25 cellular contexts compared by ENCODE assay signal in the genomic region with DNA sequence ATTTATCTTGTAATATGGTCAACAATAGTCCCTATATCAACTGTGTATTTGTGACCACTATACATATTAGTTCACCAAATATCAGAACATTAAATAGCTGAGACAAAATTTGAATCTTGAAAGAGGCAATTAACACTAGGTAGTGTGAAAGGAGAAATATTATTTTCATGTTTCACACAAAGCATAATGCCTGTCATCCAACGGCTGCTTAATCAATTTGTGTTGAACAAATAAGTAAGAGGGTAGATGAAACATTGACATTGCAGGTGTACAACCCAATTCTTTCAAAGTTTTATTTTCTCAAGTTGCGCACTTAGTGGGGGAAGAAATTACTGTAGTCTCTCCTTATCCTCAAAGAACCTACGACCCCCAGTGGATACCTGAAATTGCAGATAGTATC. TPM values are rescaled to one million over a fixed set of nuclear protein-coding genes. Genes with fewer than 3 reads are reported as not detected.
DNase-seq lines count a peak whose midpoint lies in the region; ATAC-seq, FAIRE-seq and TF ChIP-seq lines count a peak whose summit lies in the region.
"Had no signal": no experiment of that assay in that cellular context is flagged by ENCODE, and none has a peak within 500 bp of the region (broad histone marks: within the 10 kb centered on the region; RNA-seq: fewer than 3 reads in every experiment).

No MANE protein-coding gene starts in this region.

- H3K9me2 ChIP-seq in Karpas-422 (replicated peaks; ENCODE audit: insufficient read depth, low read length): no peaks in the 10 kb centered on the region
- H3K9me2 ChIP-seq: SK-N-SH had no signal

- H3K79me2 ChIP-seq in Karpas-422 (ENCODE audit: low read length): no peaks in the 10 kb centered on the region

- no peaks in the 10 kb centered on the region for H3K27me3 Mint-ChIP-seq in MCF 10A (ENCODE audit: insufficient read depth, unreplicated experiment)
- H3K27me3 Mint-ChIP-seq: T-cell had no signal

- H3K4me1 ChIP-seq in breast epithelium (no peaks in the 10 kb centered on the region), Karpas-422 (ENCODE audit: low read length) (no peaks in the 10 kb centered on the region)

- ATAC-seq in HG02759 (IDR thresholded peaks at IDR 0.05; ENCODE audit: unreplicated experiment): no peak
- ATAC-seq: GM12878, Panc1, Right ventricle myocardium inferior, T-cell had no signal

- TF ChIP-seq CTCF in MCF 10A (IDR thresholded peaks at IDR 0.05; ENCODE audit: unreplicated experiment): peak; percentile 26
- TF ChIP-seq CTCF in breast epithelium (IDR thresholded peaks at IDR 0.05): no peak

- H3K4me3 Mint-ChIP-seq in MCF 10A (ENCODE audit: unreplicated experiment): no peak overlapping the region
- H3K4me3 Mint-ChIP-seq: T-cell had no signal

- in situ Hi-C loops in SK-MEL-5 (cut with HindIII; ENCODE audit: low pct_unique_long_range_greater_than_20kb, low sequenced_read_pairs): no loop called here

- H3K36me3 ChIP-seq in breast epithelium (peaks cover 3% of the 10 kb centered on the region), Karpas-422 (ENCODE audit: insufficient read depth, low read length) (no peaks in the 10 kb centered on the region)
- H3K36me3 ChIP-seq: MG63 had no signal

- H3K36me3 Mint-ChIP-seq in MCF 10A (ENCODE audit: insufficient read depth, unreplicated experiment): no peaks in the 10 kb centered on the region
- H3K36me3 Mint-ChIP-seq: T-cell had no signal

- H3K27me3 ChIP-seq in breast epithelium (no peaks in the 10 kb centered on the region), Karpas-422 (ENCODE audit: low read length) (no peaks in the 10 kb centered on the region)
- H3K27me3 ChIP-seq: MG63 had no signal

- no peak for DNase-seq in MCF 10A (ENCODE audit: unreplicated experiment)
- no peak for DNase-seq in breast epithelium (ENCODE audit: low spot score in 2 of 2)
- peak; percentile 49 for DNase-seq in Karpas-422
- peak; percentile 47 for DNase-seq in SK-MEL-5 (ENCODE audit: low read depth, low spot score)
- no peak for DNase-seq in GM12891 (ENCODE audit: insufficient read length, low spot score)
- DNase-seq in caudate nucleus (lab: John Stamatoyannopoulos, UW): no peak
- DNase-seq: ACHN, AML-193, COR-L47, DMS79 treated with DMSO at 0.1 percent for 48 hours, H7, MG63, NCI-H1930, NCI-H2171 treated with DMSO at 0.1 percent for 48 hours, NCI-H446 treated with DMSO at 0.1 percent for 48 hours, NCI-H748 treated with DMSO at 0.1 percent for 48 hours, SK-N-SH, T-cell, T-helper 9 cell had no signal

- H3K9me3 Mint-ChIP-seq in MCF 10A (ENCODE audit: unreplicated experiment): no peaks in the 10 kb centered on the region

- no peak overlapping the region for H3K27ac ChIP-seq in breast epithelium
- no peak overlapping the region for H3K27ac ChIP-seq in Karpas-422 (ENCODE audit: low read length)
- no peak overlapping the region for H3K27ac ChIP-seq in caudate nucleus (ENCODE audit: low read depth, low read length)

- FAIRE-seq in GM12891 (lab: Jason Lieb, UNC): no peak
- FAIRE-seq: G401.6, GM12878, HTR-8/SVneo had no signal

- H3K27ac Mint-ChIP-seq in MCF 10A (ENCODE audit: low read depth, unreplicated experiment): no peak overlapping the region
- H3K27ac Mint-ChIP-seq: T-cell had no signal

- H3K9ac ChIP-seq in Karpas-422 (ENCODE audit: low read length): no peak overlapping the region
- H3K9ac ChIP-seq: SK-N-SH had no signal

- TF ChIP-seq POLR2A in breast epithelium (IDR thresholded peaks at IDR 0.05) (no peak), GM12891 (IDR thresholded peaks at IDR 0.05; ENCODE audit: low read depth, low read length) (no peak)

- no peak overlapping the region for H2AFZ ChIP-seq in Karpas-422 (ENCODE audit: low read length)

- H4K20me1 ChIP-seq in Karpas-422 (ENCODE audit: insufficient read depth, low read depth, low read length): no peaks in the 10 kb centered on the region

- BruUV-seq in MCF 10A (replicated peaks; lab: Mats Ljungman, UMichigan): no TSS peak

- H3K4me1 Mint-ChIP-seq in MCF 10A (ENCODE audit: insufficient read depth, unreplicated experiment): no peaks in the 10 kb centered on the region
- H3K4me1 Mint-ChIP-seq: T-cell had no signal

- H3K4me2 ChIP-seq in Karpas-422 (ENCODE audit: low read depth, low read length, poor library complexity, severe bottlenecking): no peak overlapping the region
- H3K4me2 ChIP-seq: SK-N-SH had no signal

- H3K9me3 ChIP-seq in breast epithelium (no peaks in the 10 kb centered on the region), Karpas-422 (ENCODE audit: low read length) (no peaks in the 10 kb centered on the region)
- H3K9me3 ChIP-seq: MG63, SK-N-SH had no signal

- POLR2A ChIA-PET in MCF 10A (lab: Yijun Ruan, JAX): no interaction called here

- CTCF ChIA-PET in MCF 10A (lab: Yijun Ruan, JAX): interaction anchor here (0.5 to 1.1 kb wide), 10 partner anchors 65 to 1160 kb away, joined by 3 to 5 read pairs (median 3); no protein-coding TSS in a partner anchor

- intact Hi-C loops in MCF 10A (cut with micrococcal nuclease): loop anchor here (1.0 kb wide), 1 partner anchor 147 kb away; no protein-coding TSS in a partner anchor
- intact Hi-C loops in breast epithelium (cut with DNase I; ENCODE audit: low total_unique reads): no loop called here

- H3K4me3 ChIP-seq in breast epithelium: no peak overlapping the region
- H3K4me3 ChIP-seq in Karpas-422 (ENCODE audit: low read length): no peak overlapping the region
- H3K4me3 ChIP-seq: GM12878, MG63 had no signal

TF ChIP-seq in GM12891, 5 proteins besides CTCF, POLR2A, EP300 and RAD21:
- TF ChIP-seq POU2F2 (IDR thresholded peaks at IDR 0.05; ENCODE audit: low read depth, low read length): no peak
- no peak for TF ChIP-seq POLR2AphosphoS5 (IDR thresholded peaks at IDR 0.05; ENCODE audit: low read depth, low read length)
- no peak for TF ChIP-seq TAF1 (IDR thresholded peaks at IDR 0.05; ENCODE audit: low read depth, low read length)
- no peak for TF ChIP-seq PAX5 (IDR thresholded peaks at IDR 0.05; ENCODE audit: insufficient read depth, low read length, severe bottlenecking)
- TF ChIP-seq SPI1 (IDR thresholded peaks at IDR 0.05; ENCODE audit: low read depth, low read length): no peak

RNA-seq across cellular contexts. Expression of gene OR8I2, which starts 3.4 kb away (rescaled TPM):
- total RNA-seq in MCF 10A (2022): not detected in 2 replicates
- total RNA-seq in breast epithelium: not detected
- total RNA-seq in Karpas-422 (2014; rRNA removed; shearing (Covaris generic); ENCODE audit: low replicate concordance): not detected in 2 replicates
- not detected in 2 replicates for total RNA-seq in SK-MEL-5 (2014; rRNA removed; shearing (Covaris generic))
- not detected in 2 replicates for polyA plus RNA-seq in SK-MEL-5 (2015; cell fraction: cytosol; rRNA removed)
- polyA plus RNA-seq in SK-MEL-5 (2015; cell fraction: nucleus; rRNA removed): not detected in 2 replicates
- polyA plus RNA-seq in GM12891 (2012; ENCODE audit: low read depth, missing spikeins): not detected
- total RNA-seq: GM12878, H7, Right ventricle myocardium inferior, T-cell had no signal
- polyA plus RNA-seq: GM12878, SK-N-SH had no signal

RNA-seq across cellular contexts. Expression of gene OR8H2, which starts 13.8 kb away (rescaled TPM):
- total RNA-seq in MCF 10A (2022): not detected in 2 replicates
- not detected for total RNA-seq in breast epithelium
- not detected in 2 replicates for total RNA-seq in Karpas-422 (2014; rRNA removed; shearing (Covaris generic); ENCODE audit: low replicate concordance)
- not detected in 2 replicates for total RNA-seq in SK-MEL-5 (2014; rRNA removed; shearing (Covaris generic))
- polyA plus RNA-seq in SK-MEL-5 (2015; cell fraction: cytosol; rRNA removed): not detected in 2 replicates
- polyA plus RNA-seq in SK-MEL-5 (2015; cell fraction: nucleus; rRNA removed): not detected in 2 replicates
- polyA plus RNA-seq in GM12891 (2012; ENCODE audit: low read depth, missing spikeins): not detected
- total RNA-seq: GM12878, H7, Right ventricle myocardium inferior, T-cell had no signal
- polyA plus RNA-seq: GM12878, SK-N-SH had no signal

RNA-seq across cellular contexts. Expression of gene OR8H3, which starts 32.5 kb away (rescaled TPM):
- total RNA-seq in MCF 10A (2022) (not detected in 2 replicates), breast epithelium (not detected)
- not detected in 2 replicates for total RNA-seq in Karpas-422 (2014; rRNA removed; shearing (Covaris generic); ENCODE audit: low replicate concordance)
- total RNA-seq in SK-MEL-5 (2014; rRNA removed; shearing (Covaris generic)): not detected in 2 replicates
- not detected in 2 replicates for polyA plus RNA-seq in SK-MEL-5 (2015; cell fraction: cytosol; rRNA removed)
- polyA plus RNA-seq in SK-MEL-5 (2015; cell fraction: nucleus; rRNA removed): not detected in 2 replicates
- not detected for polyA plus RNA-seq in GM12891 (2012; ENCODE audit: low read depth, missing spikeins)
- total RNA-seq: GM12878, H7, Right ventricle myocardium inferior, T-cell had no signal
- polyA plus RNA-seq: GM12878, SK-N-SH had no signal

RNA-seq across cellular contexts. Expression of gene OR8J3, which starts 50.3 kb away (rescaled TPM):
- not detected in 2 replicates for total RNA-seq in MCF 10A (2022)
- not detected for total RNA-seq in breast epithelium
- not detected in 2 replicates for total RNA-seq in Karpas-422 (2014; rRNA removed; shearing (Covaris generic); ENCODE audit: low replicate concordance)
- total RNA-seq in SK-MEL-5 (2014; rRNA removed; shearing (Covaris generic)): not detected in 2 replicates
- not detected in 2 replicates for polyA plus RNA-seq in SK-MEL-5 (2015; cell fraction: cytosol; rRNA removed)
- not detected in 2 replicates for polyA plus RNA-seq in SK-MEL-5 (2015; cell fraction: nucleus; rRNA removed)
- not detected for polyA plus RNA-seq in GM12891 (2012; ENCODE audit: low read depth, missing spikeins)
- total RNA-seq: GM12878, H7, Right ventricle myocardium inferior, T-cell had no signal
- polyA plus RNA-seq: GM12878, SK-N-SH had no signal

Comparison
In these comparisons a context has a peak if more than half of its experiments do, and no peak if none do; other contexts are left out.
1. DNase-seq: peak in Karpas-422 (single experiment) and SK-MEL-5 (single experiment); none in MCF 10A (single experiment), breast epithelium (0 of 2), GM12891 (single experiment) and caudate nucleus (0 of 61).